ENCODE assay signal across 10 cellular contexts in genomic region chr3:143123353-143123974, GRCh38. TPM values are rescaled to one million over a fixed set of nuclear protein-coding genes. Genes with fewer than 3 reads are reported as not detected.
DNase-seq lines count a peak whose midpoint lies in the region; ATAC-seq and TF ChIP-seq lines count a peak whose summit lies in the region.
"Had no signal": no experiment of that assay in that cellular context is flagged by ENCODE, and none has a peak within 500 bp of the region (broad histone marks: within the 10 kb centered on the region; RNA-seq: fewer than 3 reads in every experiment).

No MANE protein-coding gene starts in this region.

- H3K4me3 Mint-ChIP-seq in activated naive CD8-positive, alpha-beta T cell treated with anti-CD3 and anti-CD28 coated beads for 36 hours: peak overlapping the region; percentile 72
- peak overlapping the region; percentile 35 for H3K4me3 Mint-ChIP-seq in progenitor cell of endocrine pancreas (ENCODE audit: low read depth)

- H3K36me3 Mint-ChIP-seq in activated naive CD8-positive, alpha-beta T cell treated with anti-CD3 and anti-CD28 coated beads for 36 hours: peaks cover 15% of the 10 kb centered on the region
- H3K36me3 Mint-ChIP-seq in progenitor cell of endocrine pancreas (ENCODE audit: insufficient read depth): peaks cover 3% of the 10 kb centered on the region

- DNase-seq in NOMO-1 treated with DMSO at 0.1 percent for 48 hours (lab: John Stamatoyannopoulos, UW; ENCODE audit: unreplicated experiment) (peak; percentile 9), NOMO-1 treated with dmso at 0.1 percent for 144 hours (lab: John Stamatoyannopoulos, UW; ENCODE audit: unreplicated experiment) (no peak), progenitor cell of endocrine pancreas (ENCODE audit: low spot score, unreplicated experiment) (no peak), cerebellum (ENCODE audit: low spot score) (no peak), hypothalamus (lab: John Stamatoyannopoulos, UW) (no peak)
- DNase-seq in activated naive CD8-positive, alpha-beta T cell treated with anti-CD3 and anti-CD28 coated beads for 36 hours: no peak
- DNase-seq in activated CD8-positive, alpha-beta memory T cell treated with anti-CD3 and anti-CD28 coated beads, Interleukin-2, amount 50 U/mL, for 4 hours: no peak
- DNase-seq: NCI-H1048, occipital lobe had no signal

- peak overlapping the region; percentile 89 for H3K27ac Mint-ChIP-seq in activated naive CD8-positive, alpha-beta T cell treated with anti-CD3 and anti-CD28 coated beads for 36 hours
- H3K27ac Mint-ChIP-seq in progenitor cell of endocrine pancreas: peak overlapping the region; percentile 19

- peak; percentile 39 for ATAC-seq in HG02885 (IDR thresholded peaks at IDR 0.05; ENCODE audit: poor library complexity, unreplicated experiment)

- peaks cover 52% of the 10 kb centered on the region for H3K4me1 Mint-ChIP-seq in activated naive CD8-positive, alpha-beta T cell treated with anti-CD3 and anti-CD28 coated beads for 36 hours
- H3K4me1 Mint-ChIP-seq in progenitor cell of endocrine pancreas (ENCODE audit: low read depth): peaks cover 35% of the 10 kb centered on the region

- H3K9me3 Mint-ChIP-seq in activated naive CD8-positive, alpha-beta T cell treated with anti-CD3 and anti-CD28 coated beads for 36 hours: no peaks in the 10 kb centered on the region
- H3K9me3 Mint-ChIP-seq in progenitor cell of endocrine pancreas (ENCODE audit: low read depth): no peaks in the 10 kb centered on the region

- no peaks in the 10 kb centered on the region for H3K27me3 Mint-ChIP-seq in activated naive CD8-positive, alpha-beta T cell treated with anti-CD3 and anti-CD28 coated beads for 36 hours
- peaks cover 14% of the 10 kb centered on the region for H3K27me3 Mint-ChIP-seq in progenitor cell of endocrine pancreas

- no peak for TF ChIP-seq CTCF in progenitor cell of endocrine pancreas (IDR thresholded peaks at IDR 0.05; ENCODE audit: unreplicated experiment)

RNA-seq across cellular contexts. Expression of gene CHST2, which starts 3.9 kb away (rescaled TPM):
- total RNA-seq in activated naive CD8-positive, alpha-beta T cell treated with anti-CD3 and anti-CD28 coated beads for 36 hours: 10 to 100 TPM; 12.0 to 13.2 TPM
- total RNA-seq in progenitor cell of endocrine pancreas (10.8 and 13.2 TPM in 2 replicates), cerebellum (24.8 TPM)
